Comparison of ENCODE assay signal across 1 cellular context in the genomic region with DNA sequence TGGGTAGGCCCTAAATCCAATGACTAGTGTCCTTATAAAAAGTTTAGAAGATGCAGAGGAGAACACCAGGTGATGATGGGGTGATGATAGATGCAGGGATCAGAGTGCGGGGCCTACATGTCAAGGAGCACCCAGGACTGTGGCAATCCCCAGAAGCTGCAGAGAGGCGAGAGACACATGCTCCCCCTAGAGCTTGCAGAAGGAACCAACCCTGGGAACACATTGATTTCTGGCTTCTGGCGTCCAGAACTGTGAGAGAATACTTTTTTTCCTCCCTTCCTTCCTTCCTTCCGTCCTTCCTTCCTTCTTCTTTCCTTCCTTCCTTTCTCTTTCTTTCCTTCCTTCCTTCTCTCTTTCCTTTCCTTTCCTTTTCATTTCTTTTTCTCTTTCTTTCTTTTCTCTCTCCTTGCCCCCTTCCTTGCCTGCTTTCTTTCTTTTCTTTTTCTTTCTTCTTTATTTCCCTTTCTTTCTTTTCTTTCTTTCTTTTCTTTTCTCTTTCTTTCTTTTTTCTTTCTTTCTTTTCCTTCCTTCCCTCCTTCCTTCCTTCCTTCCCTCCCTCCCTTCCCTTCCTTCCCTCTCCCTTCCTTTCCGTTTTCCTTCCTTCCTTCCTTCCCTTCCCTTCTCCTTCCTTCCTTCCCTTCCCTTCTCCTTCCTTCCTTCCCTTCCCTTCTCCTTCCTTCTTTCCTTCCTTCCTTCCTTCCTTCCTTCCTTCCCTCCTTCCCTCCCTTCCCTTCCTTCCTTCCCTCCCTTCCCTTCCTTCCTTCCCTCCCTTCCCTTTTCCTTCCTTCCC.
TF ChIP-seq lines count a peak whose summit lies in the region.

No MANE protein-coding gene starts in this region.

TF ChIP-seq in SK-N-SH treated with all-trans-retinoic acid at 6 μM for 48 hours, 23 proteins besides CTCF, POLR2A, EP300 and RAD21 (continued from another document):
- TF ChIP-seq, protein P1, sequence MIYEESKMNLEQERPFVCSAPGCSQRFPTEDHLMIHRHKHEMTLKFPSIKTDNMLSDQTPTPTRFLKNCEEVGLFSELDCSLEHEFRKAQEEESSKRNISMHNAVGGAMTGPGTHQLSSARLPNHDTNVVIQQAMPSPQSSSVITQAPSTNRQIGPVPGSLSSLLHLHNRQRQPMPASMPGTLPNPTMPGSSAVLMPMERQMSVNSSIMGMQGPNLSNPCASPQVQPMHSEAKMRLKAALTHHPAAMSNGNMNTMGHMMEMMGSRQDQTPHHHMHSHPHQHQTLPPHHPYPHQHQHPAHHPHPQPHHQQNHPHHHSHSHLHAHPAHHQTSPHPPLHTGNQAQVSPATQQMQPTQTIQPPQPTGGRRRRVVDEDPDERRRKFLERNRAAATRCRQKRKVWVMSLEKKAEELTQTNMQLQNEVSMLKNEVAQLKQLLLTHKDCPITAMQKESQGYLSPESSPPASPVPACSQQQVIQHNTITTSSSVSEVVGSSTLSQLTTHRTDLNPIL (CRISPR knock-in tag; IDR thresholded peaks at IDR 0.05; ENCODE audit: low read depth): no peak
- TF ChIP-seq ZC3H10 (CRISPR knock-in tag; IDR thresholded peaks at IDR 0.05): no peak
- no peak for TF ChIP-seq POU6F1 (CRISPR knock-in tag; IDR thresholded peaks at IDR 0.05; ENCODE audit: borderline replicate concordance, low read depth)
- no peak for TF ChIP-seq GLIS3 (CRISPR knock-in tag; IDR thresholded peaks at IDR 0.05)
- TF ChIP-seq ZNF70 (CRISPR knock-in tag; IDR thresholded peaks at IDR 0.05): no peak
- no peak for TF ChIP-seq CSRNP3 (CRISPR knock-in tag; IDR thresholded peaks at IDR 0.05)
- TF ChIP-seq ZFP30 (CRISPR knock-in tag; IDR thresholded peaks at IDR 0.05): no peak
- no peak for TF ChIP-seq ZFP3 (CRISPR knock-in tag; IDR thresholded peaks at IDR 0.05)
TF ChIP-seq in SK-N-SH treated with all-trans-retinoic acid at 6 μM for 48 hours: peak in this region for 0.
